ENCODE assay signal across 18 cellular contexts in the genomic region with DNA sequence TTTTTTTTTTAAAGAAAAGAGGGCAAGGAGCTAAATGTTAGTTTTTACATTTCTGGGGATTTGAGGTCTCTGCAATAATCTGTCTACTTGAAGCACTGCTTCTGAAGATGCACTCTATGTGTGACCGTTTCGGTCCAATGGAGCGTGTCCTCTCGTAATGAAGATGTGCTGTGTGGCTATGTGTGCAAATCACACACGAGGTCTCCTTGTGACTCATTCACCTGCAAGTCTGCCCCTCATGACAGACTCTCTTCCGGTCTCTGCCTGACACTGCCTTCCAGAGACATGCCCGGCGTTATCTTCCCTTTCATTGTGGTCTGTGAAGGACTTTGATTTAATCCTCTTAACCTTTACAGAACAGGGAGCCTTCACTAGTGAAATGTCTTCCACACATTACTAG.
DNase-seq lines count a peak whose midpoint lies in the region; ATAC-seq and FAIRE-seq lines count a peak whose summit lies in the region.
"Had no signal": no experiment of that assay in that cellular context is flagged by ENCODE, and none has a peak within 500 bp of the region (broad histone marks: within the 10 kb centered on the region; RNA-seq: fewer than 3 reads in every experiment).

No MANE protein-coding gene starts in this region.

- FAIRE-seq in urothelium cell line (lab: Jason Lieb, UNC) = no peak
- FAIRE-seq: HTR-8/SVneo had no signal

- peak; percentile 83 for ATAC-seq in GM18861 (IDR thresholded peaks at IDR 0.05; ENCODE audit: unreplicated experiment)
- ATAC-seq in HG02763 (IDR thresholded peaks at IDR 0.05; ENCODE audit: unreplicated experiment) = peak; percentile 76
- ATAC-seq in HG03575 (IDR thresholded peaks at IDR 0.05; ENCODE audit: extremely low read depth, insufficient number of reproducible peaks, low FRiP score, unreplicated experiment) = peak; percentile 76
- ATAC-seq in GM21737 (IDR thresholded peaks at IDR 0.05; ENCODE audit: unreplicated experiment) = no peak
- ATAC-seq: CD8-positive, alpha-beta T cell; foreskin keratinocyte; natural killer cell had no signal

- DNase-seq in urothelium cell line (ENCODE audit: low spot score) (peak; percentile 2), dermis blood vessel endothelial cell (no peak), UCSD-AML1 (lab: John Stamatoyannopoulos, UW; ENCODE audit: unreplicated experiment) (no peak)
- DNase-seq: activated B cell treated with CpG ODN at 0.5 μM for 24 hours; activated T-cell treated with anti-CD3 and anti-CD28 coated beads, Interleukin-2, amount 50 U/mL, for 48 hours; CD8-positive, alpha-beta T cell; effector CD4-positive, alpha-beta T cell; foreskin keratinocyte; GOT3; kidney glomerular epithelial cell; natural killer cell; SIG-M5; testis had no signal
